ENCODE assay signal across 1 cellular context in the genomic region with DNA sequence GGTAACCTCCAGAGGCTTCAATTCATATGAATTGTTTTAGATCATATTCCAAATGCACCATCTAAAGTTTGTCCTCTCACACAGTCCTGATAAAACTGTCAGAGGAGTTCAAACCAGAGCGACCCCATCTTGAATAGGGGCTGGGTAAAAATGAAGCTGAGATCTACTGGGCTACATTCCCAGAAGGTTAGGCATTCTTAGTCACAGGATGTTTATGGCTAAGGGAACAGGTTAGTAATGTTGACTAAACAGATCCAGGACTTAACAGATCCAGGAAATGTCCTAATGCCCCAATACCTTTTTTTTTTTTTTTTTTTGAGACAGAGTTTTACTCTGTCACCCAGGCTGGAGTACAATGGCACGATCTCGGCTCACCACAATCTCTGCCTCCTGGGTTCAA.
TF ChIP-seq lines count a peak whose summit lies in the region.

No MANE protein-coding gene starts in this region.

TF ChIP-seq in IMR-90, 13 proteins besides CTCF, POLR2A, EP300 and RAD21 (continued from another document):
- TF ChIP-seq MAZ (IDR thresholded peaks at IDR 0.05; ENCODE audit: borderline replicate concordance, low read depth, low read length): no peak
TF ChIP-seq in IMR-90: peak in this region for 0.
